Comparison of ENCODE assay signal across 10 cellular contexts in genomic region chr5:17257705-17258273, GRCh38. TPM values are rescaled to one million over a fixed set of nuclear protein-coding genes. Genes with fewer than 3 reads are reported as not detected.
DNase-seq lines count a peak whose midpoint lies in the region; ATAC-seq and TF ChIP-seq lines count a peak whose summit lies in the region.
"Had no signal": no experiment of that assay in that cellular context is flagged by ENCODE, and none has a peak within 500 bp of the region (broad histone marks: within the 10 kb centered on the region; RNA-seq: fewer than 3 reads in every experiment).

No MANE protein-coding gene starts in this region.

- intact Hi-C loops in activated T-helper 2 cell treated with anti-CD3 and anti-CD28 coated beads, Interferon-gamma antibody, Interleukin-2, Interleukin-4, amounts not matched to agents 10 μg/mL and 5 μg/mL and 100 μg/mL, durations not matched to agents 14 hours and 24 hours and 36 hours (cut with micrococcal nuclease): no loop called here

- DNase-seq in BE2C (peak; percentile 17), GM19238 (ENCODE audit: insufficient read length, low spot score) (peak; percentile 23), nephron progenitor cell (no peak)
- no peak for DNase-seq in stimulated activated naive CD4-positive, alpha-beta T cell (lab: John Stamatoyannopoulos, UW)
- DNase-seq in stimulated activated CD4-positive, alpha-beta T cell treated with anti-CD3 and anti-CD28 coated beads, Interleukin-2, amount 100 ng/mL, for 24 hours: no peak
- DNase-seq in activated T-helper 2 cell treated with anti-CD3 and anti-CD28 coated beads, Interferon-gamma antibody, Interleukin-2, Interleukin-4, amounts not matched to agents 10 μg/mL and 5 μg/mL and 100 μg/mL, durations not matched to agents 14 hours and 24 hours and 36 hours (ENCODE audit: low spot score): no peak
- DNase-seq: activated T-cell treated with anti-CD3 and anti-CD28 coated beads, Interleukin-2, amount 50 U/mL, for 24 hours; MM.1S had no signal

- peaks cover 6 to 32% (median 22%) of the 10 kb centered on the region in 5 experiments for H3K9me3 Mint-ChIP-seq in brain
- peaks cover 74% of the 10 kb centered on the region for H3K9me3 Mint-ChIP-seq in nephron progenitor cell
- peaks cover 3% of the 10 kb centered on the region for H3K9me3 Mint-ChIP-seq in activated T-helper 2 cell treated with anti-CD3 and anti-CD28 coated beads, Interferon-gamma antibody, Interleukin-2, Interleukin-4, amounts not matched to agents 10 μg/mL and 5 μg/mL and 100 μg/mL, durations not matched to agents 14 hours and 24 hours and 36 hours

- peak overlapping the region in 1 of 5 experiments; percentile 57 for H3K4me3 Mint-ChIP-seq in brain
- H3K4me3 Mint-ChIP-seq in nephron progenitor cell: no peak overlapping the region
- H3K4me3 Mint-ChIP-seq in activated T-helper 2 cell treated with anti-CD3 and anti-CD28 coated beads, Interferon-gamma antibody, Interleukin-2, Interleukin-4, amounts not matched to agents 10 μg/mL and 5 μg/mL and 100 μg/mL, durations not matched to agents 14 hours and 24 hours and 36 hours (ENCODE audit: low read depth): no peak overlapping the region
- H3K4me3 Mint-ChIP-seq: activated T-cell treated with anti-CD3 and anti-CD28 coated beads, Interleukin-2, amount 50 U/mL, for 24 hours had no signal

- peaks cover 35% of the 10 kb centered on the region for H3K36me3 ChIP-seq in BE2C

- peak overlapping the region in 4 of 5 experiments; percentile 54 to 90 (median 76) for H3K27ac Mint-ChIP-seq in brain
- H3K27ac Mint-ChIP-seq in nephron progenitor cell: no peak overlapping the region
- H3K27ac Mint-ChIP-seq in activated T-helper 2 cell treated with anti-CD3 and anti-CD28 coated beads, Interferon-gamma antibody, Interleukin-2, Interleukin-4, amounts not matched to agents 10 μg/mL and 5 μg/mL and 100 μg/mL, durations not matched to agents 14 hours and 24 hours and 36 hours: no peak overlapping the region
- H3K27ac Mint-ChIP-seq: activated T-cell treated with anti-CD3 and anti-CD28 coated beads, Interleukin-2, amount 50 U/mL, for 24 hours had no signal

- TF ChIP-seq CTCF in BE2C (IDR thresholded peaks at IDR 0.05; ENCODE audit: low read depth, low read length) (no peak), brain (conservative IDR thresholded peaks at IDR 0.05) (no peak), nephron progenitor cell (IDR thresholded peaks at IDR 0.05) (no peak)

- peaks cover 14% of the 10 kb centered on the region for H3K4me1 ChIP-seq in BE2C

- H3K4me1 Mint-ChIP-seq in brain (peaks cover 89% of the 10 kb centered on the region), nephron progenitor cell (no peaks in the 10 kb centered on the region)
- H3K4me1 Mint-ChIP-seq in activated T-helper 2 cell treated with anti-CD3 and anti-CD28 coated beads, Interferon-gamma antibody, Interleukin-2, Interleukin-4, amounts not matched to agents 10 μg/mL and 5 μg/mL and 100 μg/mL, durations not matched to agents 14 hours and 24 hours and 36 hours (ENCODE audit: low read depth): no peaks in the 10 kb centered on the region

- peak; percentile 83 for ATAC-seq in HG03039 (IDR thresholded peaks at IDR 0.05; ENCODE audit: unreplicated experiment)

- no peaks in the 10 kb centered on the region for H3K27me3 ChIP-seq in BE2C

- H3K4me3 ChIP-seq in BE2C (ENCODE audit: low read depth, low read length): no peak overlapping the region

- no peaks in the 10 kb centered on the region for H3K9me3 ChIP-seq in BE2C

- H3K27me3 Mint-ChIP-seq in brain (no peaks in the 10 kb centered on the region), nephron progenitor cell (ENCODE audit: low read depth, poor library complexity) (no peaks in the 10 kb centered on the region)
- H3K27me3 Mint-ChIP-seq in activated T-helper 2 cell treated with anti-CD3 and anti-CD28 coated beads, Interferon-gamma antibody, Interleukin-2, Interleukin-4, amounts not matched to agents 10 μg/mL and 5 μg/mL and 100 μg/mL, durations not matched to agents 14 hours and 24 hours and 36 hours (ENCODE audit: low read depth): no peaks in the 10 kb centered on the region
- H3K27me3 Mint-ChIP-seq: activated T-cell treated with anti-CD3 and anti-CD28 coated beads, Interleukin-2, amount 50 U/mL, for 24 hours had no signal

- H3K36me3 Mint-ChIP-seq in brain: peaks cover 94% of the 10 kb centered on the region
- peaks cover 95% of the 10 kb centered on the region for H3K36me3 Mint-ChIP-seq in nephron progenitor cell (ENCODE audit: low read depth)
- no peaks in the 10 kb centered on the region for H3K36me3 Mint-ChIP-seq in activated T-helper 2 cell treated with anti-CD3 and anti-CD28 coated beads, Interferon-gamma antibody, Interleukin-2, Interleukin-4, amounts not matched to agents 10 μg/mL and 5 μg/mL and 100 μg/mL, durations not matched to agents 14 hours and 24 hours and 36 hours (ENCODE audit: low read depth)

RNA-seq across cellular contexts. Expression of gene BASP1, which starts 40.4 kb away (rescaled TPM):
- 319 TPM for polyA plus RNA-seq in BE2C (2012; ENCODE audit: insufficient read depth, insufficient read length, low read depth)
- polyA plus RNA-seq in brain (ENCODE audit: insufficient read depth, low read depth, low replicate concordance): 358 TPM
- 0.64 and 0.73 TPM in 2 replicates for total RNA-seq in activated T-helper 2 cell treated with anti-CD3 and anti-CD28 coated beads, Interferon-gamma antibody, Interleukin-2, Interleukin-4, amounts not matched to agents 10 μg/mL and 5 μg/mL and 100 μg/mL, durations not matched to agents 14 hours and 24 hours and 36 hours

Comparison
In these comparisons a context has a peak if more than half of its experiments do, and no peak if none do; other contexts are left out.
1. DNase-seq: peak in BE2C (single experiment) and GM19238 (single experiment); none in nephron progenitor cell (single experiment), stimulated activated naive CD4-positive, alpha-beta T cell (0 of 6), stimulated activated CD4-positive, alpha-beta T cell treated with anti-CD3 and anti-CD28 coated beads, Interleukin-2, amount 100 ng/mL, for 24 hours (0 of 2) and activated T-helper 2 cell treated with anti-CD3 and anti-CD28 coated beads, Interferon-gamma antibody, Interleukin-2, Interleukin-4, amounts not matched to agents 10 μg/mL and 5 μg/mL and 100 μg/mL, durations not matched to agents 14 hours and 24 hours and 36 hours (single experiment).
2. H3K27ac Mint-ChIP-seq: peak in brain (4 of 5); none in nephron progenitor cell (single experiment) and activated T-helper 2 cell treated with anti-CD3 and anti-CD28 coated beads, Interferon-gamma antibody, Interleukin-2, Interleukin-4, amounts not matched to agents 10 μg/mL and 5 μg/mL and 100 μg/mL, durations not matched to agents 14 hours and 24 hours and 36 hours (single experiment).